In the genomic region with DNA sequence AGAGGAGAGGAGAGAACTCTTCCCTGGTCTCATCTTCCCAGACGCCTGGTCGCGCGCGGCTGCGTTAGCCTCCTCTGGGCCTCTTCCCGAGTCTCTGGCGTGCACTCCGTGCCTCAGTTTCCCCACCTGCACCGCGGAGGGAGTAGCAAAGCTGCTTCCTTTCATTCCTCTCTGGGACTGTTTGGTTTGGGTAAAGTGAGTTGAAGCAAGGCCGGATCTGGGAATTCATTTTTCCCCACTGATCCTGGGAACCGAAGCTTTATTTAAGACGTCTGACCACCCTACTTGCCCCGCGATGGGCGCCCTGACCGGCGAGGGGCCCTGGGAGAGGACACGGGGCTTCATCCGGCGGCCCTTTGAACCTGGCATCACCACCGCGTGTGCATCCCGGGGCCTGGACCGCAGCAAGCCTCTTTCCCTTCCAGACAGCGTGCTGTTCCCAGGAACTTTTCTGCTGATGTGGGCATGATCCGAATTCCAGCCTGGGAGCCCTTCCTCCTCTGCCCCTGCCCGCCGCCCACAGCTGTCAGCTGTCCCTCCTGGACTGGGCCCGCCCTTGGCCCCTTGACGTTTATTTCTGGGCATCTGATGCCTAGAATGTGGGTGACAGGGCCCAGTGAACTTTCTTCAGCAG, we compare ENCODE assay signal across 8 cellular contexts. TPM values are rescaled to one million over a fixed set of nuclear protein-coding genes. Genes with fewer than 3 reads are reported as not detected.
DNase-seq lines count a peak whose midpoint lies in the region; ATAC-seq and TF ChIP-seq lines count a peak whose summit lies in the region.

No MANE protein-coding gene starts in this region.

- H3K79me2 ChIP-seq in KMS-11 (ENCODE audit: insufficient read depth, low read depth) = no peaks in the 10 kb centered on the region

- H3K27ac ChIP-seq in KMS-11 (no peak overlapping the region), aorta (ENCODE audit: low read depth in 1 of 2, low read length in 2 of 2) (no peak overlapping the region)

- peak overlapping the region; percentile 89 for H3K4me2 ChIP-seq in KMS-11

- H3K9me3 Mint-ChIP-seq in mesothelial cell of epicardium = no peaks in the 10 kb centered on the region

- intact Hi-C loops in aorta (cut with DNase I) = loop anchor here in 1 of 2 donors (10.0 kb wide), 2 partner anchors 330 kb away; a partner anchor contains a TSS

- ATAC-seq in aorta (ENCODE audit: low FRiP score) (peak; percentile 46), GM21381 (IDR thresholded peaks at IDR 0.05; ENCODE audit: unreplicated experiment) (no peak)

- no peaks in the 10 kb centered on the region for H4K20me1 ChIP-seq in KMS-11 (ENCODE audit: insufficient read depth)

- peak overlapping the region; percentile 61; the same call in 1 of the 2 replicates for H2AFZ ChIP-seq in KMS-11 (ENCODE audit: low read depth)

- H3K9me3 ChIP-seq in aorta (ENCODE audit: control insufficient read depth, low read length) = no peaks in the 10 kb centered on the region

- H3K27me3 Mint-ChIP-seq in mesothelial cell of epicardium (ENCODE audit: low read depth) = peaks cover 2% of the 10 kb centered on the region

- H3K27ac Mint-ChIP-seq in mesothelial cell of epicardium = peak overlapping the region; percentile 92

- TF ChIP-seq CTCF in KMS-11 (conservative IDR thresholded peaks at IDR 0.05; ENCODE audit: low read depth, low read length) (no peak), mesothelial cell of epicardium (IDR thresholded peaks at IDR 0.05; ENCODE audit: unreplicated experiment) (no peak)

- H3K36me3 ChIP-seq in KMS-11 (ENCODE audit: insufficient read depth) = no peaks in the 10 kb centered on the region
- H3K36me3 ChIP-seq in aorta (ENCODE audit: control insufficient read depth in 1 of 2, insufficient read depth in 2 of 2, low read length in 1 of 2) = no peaks in the 10 kb centered on the region

- no peaks in the 10 kb centered on the region for H3K27me3 ChIP-seq in KMS-11 (ENCODE audit: insufficient read depth, low read depth)
- no peaks in the 10 kb centered on the region for H3K27me3 ChIP-seq in aorta (ENCODE audit: control insufficient read depth in 1 of 2, insufficient read depth in 2 of 2, low read length in 1 of 2)

- H3K4me3 Mint-ChIP-seq in mesothelial cell of epicardium = peak overlapping the region; percentile 95

- H3K4me1 Mint-ChIP-seq in mesothelial cell of epicardium = peaks cover 41% of the 10 kb centered on the region

- H3K4me3 ChIP-seq in KMS-11 (IDR thresholded peaks at IDR 0.05; ENCODE audit: insufficient read depth, low read depth, low read length) (no peak overlapping the region), aorta (ENCODE audit: low read length in 2 of 2) (peak overlapping the region; percentile 62 to 69)

- peaks cover 10% of the 10 kb centered on the region for H3K4me1 ChIP-seq in KMS-11 (ENCODE audit: low read depth, poor library complexity, severe bottlenecking)
- no peaks in the 10 kb centered on the region for H3K4me1 ChIP-seq in aorta (ENCODE audit: control insufficient read depth in 1 of 2, insufficient read depth in 2 of 2, low read length in 2 of 2)

- peak overlapping the region; percentile 49; the same call in 1 of the 2 replicates for H3K9ac ChIP-seq in KMS-11

- 5% methylated on average over 25 to 32 of the region's 32 CpGs for WGBS in aorta, 2 donors

- peak; percentile 31 for DNase-seq in Ammon's horn (ENCODE audit: low spot score)
- peak; percentile 31 for DNase-seq in dermis blood vessel endothelial cell
- no peak for DNase-seq in mesothelial cell of epicardium (ENCODE audit: low spot score in 2 of 2, unreplicated experiment in 2 of 2)
- DNase-seq in aorta = peak in 1 of 2 donors; percentile 54
- no peak for DNase-seq in NCI-H1092 treated with DMSO at 0.1 percent for 48 hours (lab: John Stamatoyannopoulos, UW)
- DNase-seq in cerebellum (ENCODE audit: low spot score) = no peak

- H3K36me3 Mint-ChIP-seq in mesothelial cell of epicardium = no peaks in the 10 kb centered on the region

RNA-seq across cellular contexts. Expression of a gene that starts 0.8 kb away (rescaled TPM):
- 9.7 and 13.4 TPM in 2 replicates for total RNA-seq in dermis blood vessel endothelial cell
- total RNA-seq in mesothelial cell of epicardium = 37.9 to 40.7 TPM (median 39.1 TPM) in 3 replicates
- total RNA-seq in aorta = 10 to 100 TPM; 16.2 to 19.6 TPM
- 1 to 10 TPM; 2.3 to 5.5 TPM for polyA plus RNA-seq in aorta
- 43.0 TPM for total RNA-seq in cerebellum

Comparison
In these comparisons a context has a peak if more than half of its experiments do, and no peak if none do; other contexts are left out.
1. DNase-seq: peak in Ammon's horn (single experiment) and dermis blood vessel endothelial cell (single experiment); none in mesothelial cell of epicardium (0 of 2), NCI-H1092 treated with DMSO at 0.1 percent for 48 hours (single experiment) and cerebellum (single experiment).